In the genomic region with DNA sequence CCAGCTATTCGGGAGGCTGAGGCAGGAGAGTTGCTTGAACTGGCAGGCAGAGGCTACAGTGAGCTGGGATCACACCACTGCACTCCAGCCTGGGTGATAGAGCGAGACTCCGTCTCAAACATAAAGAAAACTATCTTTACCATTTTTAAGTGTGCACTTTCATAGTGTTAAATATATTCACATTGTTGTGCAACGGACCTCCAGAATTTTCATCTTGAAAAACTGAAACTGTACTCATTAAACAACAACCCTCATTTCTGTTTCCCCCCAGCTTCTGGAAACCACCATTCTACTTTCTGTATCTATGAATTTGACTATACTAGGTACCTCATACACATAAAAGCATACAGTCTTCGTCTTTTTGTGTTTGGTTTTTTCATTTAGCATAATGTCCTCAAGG, we compare ENCODE assay signal across 14 cellular contexts. TPM values are rescaled to one million over a fixed set of nuclear protein-coding genes. Genes with fewer than 3 reads are reported as not detected.
DNase-seq lines count a peak whose midpoint lies in the region; ATAC-seq lines count a peak whose summit lies in the region.
"Had no signal": no experiment of that assay in that cellular context is flagged by ENCODE, and none has a peak within 500 bp of the region (broad histone marks: within the 10 kb centered on the region; RNA-seq: fewer than 3 reads in every experiment).

No MANE protein-coding gene starts in this region.

- peaks cover 0 to 4% (median 3%) of the 10 kb centered on the region in 3 donors for H3K27me3 Mint-ChIP-seq in immature natural killer cell (ENCODE audit: low read depth in 3 of 3)
- H3K27me3 Mint-ChIP-seq: type B pancreatic cell had no signal

- H3K27ac Mint-ChIP-seq in immature natural killer cell = no peak overlapping the region
- H3K27ac Mint-ChIP-seq: type B pancreatic cell had no signal

- peak; percentile 83 for ATAC-seq in GM18508 (IDR thresholded peaks at IDR 0.05; ENCODE audit: insufficient read depth, unreplicated experiment)
- peak; percentile 93 for ATAC-seq in GM19395 (IDR thresholded peaks at IDR 0.05; ENCODE audit: unreplicated experiment)
- ATAC-seq in HG02798 (IDR thresholded peaks at IDR 0.05; ENCODE audit: poor library complexity, unreplicated experiment) = peak; percentile 92
- peak; percentile 63 for ATAC-seq in HG03469 (IDR thresholded peaks at IDR 0.05; ENCODE audit: unreplicated experiment)
- ATAC-seq: left lobe of liver had no signal

- DNase-seq in DMS153 (lab: John Stamatoyannopoulos, UW) (no peak), immature natural killer cell (no peak), CD1c-positive myeloid dendritic cell (ENCODE audit: extremely low spot score) (no peak), NOMO-1 (lab: John Stamatoyannopoulos, UW; ENCODE audit: unreplicated experiment in 2 of 2) (no peak)
- DNase-seq: C1 segment of cervical spinal cord, foreskin melanocyte, NCI-H1436, PC-9 had no signal

- H3K4me3 Mint-ChIP-seq in immature natural killer cell = no peak overlapping the region
- H3K4me3 Mint-ChIP-seq: type B pancreatic cell had no signal

- peaks cover 0 to 4% (median 4%) of the 10 kb centered on the region in 3 donors for H3K36me3 Mint-ChIP-seq in immature natural killer cell
- H3K36me3 Mint-ChIP-seq: type B pancreatic cell had no signal

- no peaks in the 10 kb centered on the region for H3K9me3 Mint-ChIP-seq in immature natural killer cell
- H3K9me3 Mint-ChIP-seq: type B pancreatic cell had no signal

- H3K4me1 Mint-ChIP-seq in immature natural killer cell = no peaks in the 10 kb centered on the region

RNA-seq across cellular contexts. Expression of a gene that starts 26.7 kb away (rescaled TPM):
- polyA plus RNA-seq in immature natural killer cell = 1 to 10 TPM; 1.6 to 2.2 (median 1.8) TPM
